ENCODE assay signal across 8 cellular contexts in genomic region chr1:31788825-31789256, GRCh38. TPM values are rescaled to one million over a fixed set of nuclear protein-coding genes. Genes with fewer than 3 reads are reported as not detected.
DNase-seq lines count a peak whose midpoint lies in the region; ATAC-seq, FAIRE-seq and TF ChIP-seq lines count a peak whose summit lies in the region.

No MANE protein-coding gene starts in this region.

- ATAC-seq in body of pancreas (peak; percentile 43), HG02763 (IDR thresholded peaks at IDR 0.05; ENCODE audit: unreplicated experiment) (no peak)

- WGBS in body of pancreas, 2 donors: 0% methylated on average over 10 to 22 of the region's 22 CpGs
- WGBS in stomach, 5 donors: 0 to 1% (median 0%) methylated on average over 4 to 22 of the region's 22 CpGs

- H3K9ac ChIP-seq in kidney (ENCODE audit: low read length in 2 of 2): peak overlapping the region in 1 of 2 donors; percentile 67

- TF ChIP-seq POLR2A in body of pancreas (IDR thresholded peaks at IDR 0.05): no peak
- TF ChIP-seq POLR2A in stomach (IDR thresholded peaks at IDR 0.05): no peak

- H3K27ac ChIP-seq in body of pancreas (peak overlapping the region; percentile 23 to 85 (median 64)), kidney (ENCODE audit: low read depth in 2 of 2, low read length in 2 of 2) (peak overlapping the region in 1 of 2 donors; percentile 29), stomach (peak overlapping the region; percentile 85 to 90 (median 85))

- intact Hi-C loops in body of pancreas (cut with DNase I) (no loop called here), kidney (cut with DNase I) (no loop called here), stomach (cut with DNase I; ENCODE audit: low total_unique reads) (no loop called here)

- H3K36me3 ChIP-seq in HAP-1 (replicated peaks) (no peaks in the 10 kb centered on the region), body of pancreas (replicated peaks in 1 of 2; ENCODE audit: insufficient read depth in 1 of 2, low read depth in 2 of 2) (no peaks in the 10 kb centered on the region), kidney (ENCODE audit: control insufficient read depth in 1 of 2, insufficient read depth in 2 of 2, low read length in 2 of 2) (no peaks in the 10 kb centered on the region), stomach (no peaks in the 10 kb centered on the region)

- TF ChIP-seq EP300 in stomach (IDR thresholded peaks at IDR 0.05): no peak

- peak; percentile 57 for DNase-seq in NCI-H1694 treated with DMSO at 0.1 percent for 48 hours (lab: John Stamatoyannopoulos, UW)
- no peak for DNase-seq in NCI-H1694 (lab: John Stamatoyannopoulos, UW)
- DNase-seq in HAP-1 (ENCODE audit: low spot score in 2 of 2): peak in 1 of 2 experiments; percentile 36
- DNase-seq in NCI-H446 (lab: John Stamatoyannopoulos, UW): peak; percentile 69 to 74
- DNase-seq in body of pancreas: no peak
- DNase-seq in kidney: no peak
- no peak for DNase-seq in stomach

- H3K4me1 ChIP-seq in HAP-1: peaks cover 11% of the 10 kb centered on the region; the same call in 1 of the 2 replicates
- peaks cover 14% of the 10 kb centered on the region for H3K4me1 ChIP-seq in body of pancreas
- H3K4me1 ChIP-seq in kidney (ENCODE audit: control insufficient read depth in 1 of 2, insufficient read depth in 1 of 2, low read depth in 1 of 2, low read length in 2 of 2): no peaks in the 10 kb centered on the region
- H3K4me1 ChIP-seq in stomach: peaks cover 4 to 20% (median 13%) of the 10 kb centered on the region in 4 donors

- H3K4me3 ChIP-seq in HAP-1 (peak overlapping the region; percentile 60), body of pancreas (peak overlapping the region in 1 of 2 donors; percentile 40), kidney (ENCODE audit: low read length in 2 of 2) (peak overlapping the region; percentile 71 to 77), stomach (peak overlapping the region; percentile 58 to 74 (median 66))

- no peak for FAIRE-seq in kidney (lab: Jason Lieb, UNC)

- no peaks in the 10 kb centered on the region for H3K27me3 ChIP-seq in HAP-1 (ENCODE audit: low read depth)
- no peaks in the 10 kb centered on the region for H3K27me3 ChIP-seq in body of pancreas
- H3K27me3 ChIP-seq in stomach: peaks cover 0 to 3% (median 0%) of the 10 kb centered on the region in 3 donors

- in situ Hi-C loops in HAP-1 (cut with MboI; ENCODE audit: low sequenced_read_pairs): no loop called here

- H3K9me3 ChIP-seq in HAP-1 (no peaks in the 10 kb centered on the region), body of pancreas (no peaks in the 10 kb centered on the region), kidney (ENCODE audit: control insufficient read depth in 1 of 2, low read length in 2 of 2) (no peaks in the 10 kb centered on the region), stomach (no peaks in the 10 kb centered on the region)

- no peak for TF ChIP-seq CTCF in body of pancreas (IDR thresholded peaks at IDR 0.05)
- TF ChIP-seq CTCF in kidney (IDR thresholded peaks at IDR 0.05; ENCODE audit: borderline replicate concordance, extremely low read depth, insufficient read depth): no peak
- TF ChIP-seq CTCF in stomach (IDR thresholded peaks at IDR 0.05): no peak

RNA-seq across cellular contexts. Expression of gene ADGRB2, which starts 24.7 kb away (rescaled TPM):
- 1 to 10 TPM in 1 of 2 donors, under 1 TPM in 1; 0.26 to 3.0 TPM for total RNA-seq in body of pancreas
- total RNA-seq in kidney: 3.2 TPM
- 5.3 TPM for polyA plus RNA-seq in kidney (ENCODE audit: insufficient read depth, low read depth, low replicate concordance)
- total RNA-seq in stomach: 1 to 10 TPM in 4 of 5 donors, not detected in 1; 1.3 to 4.9 (median 2.8) TPM
- polyA plus RNA-seq in stomach: 1 to 10 TPM in 2 of 3 donors, under 1 TPM in 1; 0.61 to 1.9 (median 1.5) TPM

RNA-seq across cellular contexts. Expression of gene SPOCD1, which starts 27.0 kb away (rescaled TPM):
- total RNA-seq in body of pancreas (under 1 TPM in 1 of 2 donors, not detected in 1; 0.26 TPM), kidney (0.98 TPM), stomach (10 to 100 TPM in 1 of 5 donors, 1 to 10 TPM in 2, under 1 TPM in 1, not detected in 1; 0.55 to 11.1 (median 5.1) TPM)
- polyA plus RNA-seq in kidney (ENCODE audit: insufficient read depth, low read depth, low replicate concordance) (0.22 TPM), stomach (1 to 10 TPM in 2 of 3 donors, under 1 TPM in 1; 0.95 to 5.6 (median 3.1) TPM)

Comparison
In these comparisons a context has a peak if more than half of its experiments do, and no peak if none do; other contexts are left out.
1. DNase-seq: peak in NCI-H1694 treated with DMSO at 0.1 percent for 48 hours (single experiment) and NCI-H446 (2 of 2); none in NCI-H1694 (single experiment), body of pancreas (0 of 4), kidney (single experiment) and stomach (single experiment).